In the genomic region with DNA sequence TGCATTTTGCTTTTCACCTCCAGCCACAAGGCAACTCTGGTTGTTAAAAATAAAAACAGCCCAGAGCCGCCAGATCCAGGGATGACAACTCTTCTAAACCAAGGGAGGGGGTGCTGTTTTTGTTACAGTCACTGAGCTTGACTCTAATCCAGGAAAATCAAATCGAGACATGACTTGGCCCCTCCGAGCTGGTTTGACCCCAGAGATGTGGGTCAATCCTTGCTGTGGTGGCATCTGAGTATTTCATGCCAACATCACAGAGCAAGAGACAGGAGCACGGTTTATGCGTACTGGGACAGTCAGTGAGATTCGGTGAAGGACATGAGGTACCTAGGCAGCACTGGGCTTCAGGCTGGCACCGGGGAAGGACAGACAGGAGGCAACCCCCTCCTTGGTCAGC, we compare ENCODE assay signal across 22 cellular contexts.
"Had no signal": no experiment of that assay in that cellular context is flagged by ENCODE, and none has a peak within 500 bp of the region (broad histone marks: within the 10 kb centered on the region; RNA-seq: fewer than 3 reads in every experiment).

No MANE protein-coding gene starts in this region.

- H2AFZ ChIP-seq: neural progenitor cell had no signal

- DNase-seq: cerebellar nuclear complex; effector CD4-positive, alpha-beta T cell; endodermal cell; erythroblast; foreskin keratinocyte; immature natural killer cell; left lung; lower lobe of right lung; midbrain; occipital lobe; spleen; stimulated activated CD4-positive, alpha-beta T cell treated with anti-CD3 and anti-CD28 coated beads, Interleukin-15, amount 100 ng/mL, for 24 hours; stimulated activated CD4-positive, alpha-beta T cell treated with anti-CD3 and anti-CD28 coated beads, Interleukin-1b, Interleukin-23, amount 100 ng/mL, for 48 hours; stimulated activated CD4-positive, alpha-beta T cell treated with anti-CD3 and anti-CD28 coated beads, Interleukin-4, amount 100 ng/mL, for 24 hours; testis had no signal

- H3K4me2 ChIP-seq: neural progenitor cell had no signal

- H3K9me3 Mint-ChIP-seq: endodermal cell; immature natural killer cell; memory B cell; natural killer cell treated with Interleukin-12 subunit alpha and Interleukin-12 subunit beta and Interleukin-15 and Interleukin-18, amount 100 ng/mL, for 72 hours; stimulated activated memory B cell treated with anti-CD40 and anti-IgM and Interleukin-4, amounts not matched to agents 10 μg/mL and 1 μg/mL and 100 μg/mL, for 72 hours; stimulated activated naive CD8-positive, alpha-beta T cell treated with anti-CD3 and anti-CD28 coated beads, Interleukin-15, Interleukin-2, amounts not matched to agents 100 ng/mL and 50 ng/mL, for 24 hours had no signal

- H3K27me3 Mint-ChIP-seq: stimulated activated naive CD8-positive, alpha-beta T cell treated with anti-CD3 and anti-CD28 coated beads, Interleukin-15, Interleukin-2, amounts not matched to agents 100 ng/mL and 50 ng/mL, for 24 hours had no signal

- H3K36me3 ChIP-seq: left lung, lower lobe of right lung, neural progenitor cell, spleen, tibial nerve had no signal

- H3K9ac ChIP-seq: neural progenitor cell had no signal

- H3K27ac ChIP-seq: coronary artery, foreskin keratinocyte, left lung, lower lobe of right lung, neural progenitor cell, spleen, testis, tibial nerve had no signal

- H3K4me3 Mint-ChIP-seq: endodermal cell; immature natural killer cell; memory B cell; natural killer cell treated with Interleukin-12 subunit alpha and Interleukin-12 subunit beta and Interleukin-15 and Interleukin-18, amount 100 ng/mL, for 72 hours; neural progenitor cell; stimulated activated memory B cell treated with anti-CD40 and anti-IgM and Interleukin-4, amounts not matched to agents 10 μg/mL and 1 μg/mL and 100 μg/mL, for 72 hours; stimulated activated naive CD8-positive, alpha-beta T cell treated with anti-CD3 and anti-CD28 coated beads, Interleukin-15, Interleukin-2, amounts not matched to agents 100 ng/mL and 50 ng/mL, for 24 hours had no signal

- H3K4me1 ChIP-seq: foreskin keratinocyte had no signal

- H3K9me3 ChIP-seq: left lung, lower lobe of right lung, spleen, testis, tibial nerve had no signal

- H3K27me3 ChIP-seq: neural progenitor cell, testis, tibial nerve had no signal

- H3K4me3 ChIP-seq: coronary artery, left lung, lower lobe of right lung, neural progenitor cell, spleen, testis, tibial nerve had no signal

- H3K27ac Mint-ChIP-seq: endodermal cell; memory B cell; stimulated activated memory B cell treated with anti-CD40 and anti-IgM and Interleukin-4, amounts not matched to agents 10 μg/mL and 1 μg/mL and 100 μg/mL, for 72 hours had no signal

- ATAC-seq: foreskin keratinocyte; left lung; lower lobe of right lung; natural killer cell treated with Interleukin-12 subunit alpha and Interleukin-12 subunit beta and Interleukin-15 and Interleukin-18, amount 100 ng/mL, for 72 hours; stimulated activated memory B cell treated with anti-CD40 and anti-IgM and Interleukin-4, amounts not matched to agents 10 μg/mL and 1 μg/mL and 100 μg/mL, for 72 hours had no signal

- H3K36me3 Mint-ChIP-seq: memory B cell; natural killer cell treated with Interleukin-12 subunit alpha and Interleukin-12 subunit beta and Interleukin-15 and Interleukin-18, amount 100 ng/mL, for 72 hours; neural progenitor cell; stimulated activated memory B cell treated with anti-CD40 and anti-IgM and Interleukin-4, amounts not matched to agents 10 μg/mL and 1 μg/mL and 100 μg/mL, for 72 hours had no signal
